1 cellular context compared by ENCODE assay signal in the genomic region with DNA sequence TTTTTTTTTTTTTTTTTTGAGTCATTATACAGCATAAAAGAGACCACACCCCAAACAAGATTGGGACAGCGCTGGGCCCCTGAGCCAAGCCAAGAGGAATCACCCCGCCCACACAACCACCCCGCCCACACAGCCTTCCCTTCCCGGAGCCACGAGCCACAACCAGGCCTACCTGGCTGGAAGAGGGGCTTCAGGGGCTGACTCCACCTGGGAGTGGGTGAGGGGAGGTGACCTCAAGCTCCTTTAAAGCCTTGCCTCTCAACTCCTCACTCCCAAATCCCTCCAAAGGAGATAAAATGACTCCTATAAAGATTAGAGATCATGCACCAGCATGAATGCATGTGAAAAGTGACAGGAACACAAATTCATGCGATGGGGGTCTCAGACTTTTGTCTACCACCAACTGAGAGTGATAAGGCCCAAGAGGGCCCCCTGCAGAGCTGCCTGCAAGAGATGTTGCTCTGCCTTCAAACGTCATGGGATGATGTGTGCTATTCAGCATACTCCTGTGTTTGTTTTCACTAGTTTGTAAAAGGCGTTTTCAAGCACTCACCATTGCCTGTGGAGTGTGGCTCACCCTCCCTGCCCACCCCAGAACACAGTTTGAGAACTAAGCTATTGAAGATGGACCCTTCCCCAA.
TF ChIP-seq lines count a peak whose summit lies in the region.

No MANE protein-coding gene starts in this region.

TF ChIP-seq in SK-N-SH treated with all-trans-retinoic acid at 6 μM for 48 hours, 23 proteins besides CTCF, POLR2A, EP300 and RAD21 (continued from another document):
- TF ChIP-seq, protein P1, sequence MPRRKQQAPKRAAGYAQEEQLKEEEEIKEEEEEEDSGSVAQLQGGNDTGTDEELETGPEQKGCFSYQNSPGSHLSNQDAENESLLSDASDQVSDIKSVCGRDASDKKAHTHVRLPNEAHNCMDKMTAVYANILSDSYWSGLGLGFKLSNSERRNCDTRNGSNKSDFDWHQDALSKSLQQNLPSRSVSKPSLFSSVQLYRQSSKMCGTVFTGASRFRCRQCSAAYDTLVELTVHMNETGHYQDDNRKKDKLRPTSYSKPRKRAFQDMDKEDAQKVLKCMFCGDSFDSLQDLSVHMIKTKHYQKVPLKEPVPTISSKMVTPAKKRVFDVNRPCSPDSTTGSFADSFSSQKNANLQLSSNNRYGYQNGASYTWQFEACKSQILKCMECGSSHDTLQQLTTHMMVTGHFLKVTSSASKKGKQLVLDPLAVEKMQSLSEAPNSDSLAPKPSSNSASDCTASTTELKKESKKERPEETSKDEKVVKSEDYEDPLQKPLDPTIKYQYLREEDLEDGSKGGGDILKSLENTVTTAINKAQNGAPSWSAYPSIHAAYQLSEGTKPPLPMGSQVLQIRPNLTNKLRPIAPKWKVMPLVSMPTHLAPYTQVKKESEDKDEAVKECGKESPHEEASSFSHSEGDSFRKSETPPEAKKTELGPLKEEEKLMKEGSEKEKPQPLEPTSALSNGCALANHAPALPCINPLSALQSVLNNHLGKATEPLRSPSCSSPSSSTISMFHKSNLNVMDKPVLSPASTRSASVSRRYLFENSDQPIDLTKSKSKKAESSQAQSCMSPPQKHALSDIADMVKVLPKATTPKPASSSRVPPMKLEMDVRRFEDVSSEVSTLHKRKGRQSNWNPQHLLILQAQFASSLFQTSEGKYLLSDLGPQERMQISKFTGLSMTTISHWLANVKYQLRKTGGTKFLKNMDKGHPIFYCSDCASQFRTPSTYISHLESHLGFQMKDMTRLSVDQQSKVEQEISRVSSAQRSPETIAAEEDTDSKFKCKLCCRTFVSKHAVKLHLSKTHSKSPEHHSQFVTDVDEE (CRISPR knock-in tag; IDR thresholded peaks at IDR 0.05), result no peak
- TF ChIP-seq, protein P2, sequence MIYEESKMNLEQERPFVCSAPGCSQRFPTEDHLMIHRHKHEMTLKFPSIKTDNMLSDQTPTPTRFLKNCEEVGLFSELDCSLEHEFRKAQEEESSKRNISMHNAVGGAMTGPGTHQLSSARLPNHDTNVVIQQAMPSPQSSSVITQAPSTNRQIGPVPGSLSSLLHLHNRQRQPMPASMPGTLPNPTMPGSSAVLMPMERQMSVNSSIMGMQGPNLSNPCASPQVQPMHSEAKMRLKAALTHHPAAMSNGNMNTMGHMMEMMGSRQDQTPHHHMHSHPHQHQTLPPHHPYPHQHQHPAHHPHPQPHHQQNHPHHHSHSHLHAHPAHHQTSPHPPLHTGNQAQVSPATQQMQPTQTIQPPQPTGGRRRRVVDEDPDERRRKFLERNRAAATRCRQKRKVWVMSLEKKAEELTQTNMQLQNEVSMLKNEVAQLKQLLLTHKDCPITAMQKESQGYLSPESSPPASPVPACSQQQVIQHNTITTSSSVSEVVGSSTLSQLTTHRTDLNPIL (CRISPR knock-in tag; IDR thresholded peaks at IDR 0.05; ENCODE audit: low read depth), result no peak
- TF ChIP-seq ARNTL (CRISPR knock-in tag; IDR thresholded peaks at IDR 0.05; ENCODE audit: borderline replicate concordance, low read depth) (no peak), ZNF565 (CRISPR knock-in tag; conservative IDR thresholded peaks at IDR 0.05; ENCODE audit: low read depth) (no peak), ZNF8 (CRISPR knock-in tag; IDR thresholded peaks at IDR 0.05) (no peak), GLIS3 (CRISPR knock-in tag; IDR thresholded peaks at IDR 0.05) (no peak), ZC3H10 (CRISPR knock-in tag; IDR thresholded peaks at IDR 0.05) (no peak)
